13 cellular contexts compared by ENCODE assay signal in the genomic region with DNA sequence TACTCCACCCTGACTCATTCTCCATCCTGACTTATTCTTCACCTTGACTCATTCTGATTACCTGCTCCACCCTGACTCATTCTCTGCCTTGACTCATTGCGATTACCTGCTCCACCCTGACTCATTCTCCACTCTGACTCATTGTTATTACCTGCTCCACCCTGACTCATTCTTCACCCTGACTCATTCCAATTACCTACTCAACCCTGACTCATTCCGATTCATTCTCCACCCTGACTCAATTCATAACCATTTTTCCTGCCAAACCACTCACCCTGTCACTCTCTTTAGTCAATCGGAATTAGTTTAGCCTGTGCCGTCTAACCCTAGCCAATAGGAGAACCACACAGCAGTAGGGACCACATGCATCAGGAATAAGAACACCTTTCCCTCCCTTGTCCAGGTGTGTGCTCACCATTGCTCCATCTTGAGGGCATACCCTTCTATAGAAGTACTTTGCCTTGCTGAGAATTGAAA.
DNase-seq lines count a peak whose midpoint lies in the region; ATAC-seq, FAIRE-seq and TF ChIP-seq lines count a peak whose summit lies in the region.
"Had no signal": no experiment of that assay in that cellular context is flagged by ENCODE, and none has a peak within 500 bp of the region (broad histone marks: within the 10 kb centered on the region; RNA-seq: fewer than 3 reads in every experiment).

No MANE protein-coding gene starts in this region.

- TF ChIP-seq CTCF in A549 (IDR thresholded peaks at IDR 0.05) = no peak
- no peak for TF ChIP-seq CTCF in PC-3 (conservative IDR thresholded peaks at IDR 0.05; ENCODE audit: low read depth, low read length)
- no peak for TF ChIP-seq CTCF in fibroblast of mammary gland (conservative IDR thresholded peaks at IDR 0.05; ENCODE audit: control insufficient read depth, insufficient read depth, low read depth, low read length)
- no peak for TF ChIP-seq CTCF in GM23338 (conservative IDR thresholded peaks at IDR 0.05; ENCODE audit: low read depth in 2 of 2)

- peaks cover 7% of the 10 kb centered on the region; the same call in 2 of the 3 replicates for H3K4me1 Mint-ChIP-seq in GM23338

- H4K20me1 ChIP-seq in PC-3 (ENCODE audit: low read length) (no peaks in the 10 kb centered on the region), GM23338 (replicated peaks; ENCODE audit: insufficient read depth) (no peaks in the 10 kb centered on the region)

- CTCF ChIA-PET in A549 (lab: Yijun Ruan, JAX) = no interaction called here
- CTCF ChIA-PET in PC-3 (lab: Charles Lee) = no interaction called here

- POLR2A ChIA-PET in A549 (lab: Yijun Ruan, JAX) = no interaction called here
- POLR2A ChIA-PET in PC-3 (lab: Charles Lee; ENCODE audit: unreplicated experiment) = no interaction called here

- H3K27me3 Mint-ChIP-seq in GM23338 (ENCODE audit: insufficient read depth, low read depth, poor library complexity) = no peaks in the 10 kb centered on the region

- no peaks in the 10 kb centered on the region for H3K4me1 ChIP-seq in A549
- H3K4me1 ChIP-seq in PC-3 (ENCODE audit: insufficient read depth, low read length) = no peaks in the 10 kb centered on the region
- H3K4me1 ChIP-seq in GM23338 (ENCODE audit: insufficient read depth) = no peaks in the 10 kb centered on the region
- H3K4me1 ChIP-seq: tibial nerve had no signal

- H3F3A ChIP-seq in PC-3 (ENCODE audit: low read length, unreplicated experiment) = peaks cover 9% of the 10 kb centered on the region
- H3F3A ChIP-seq in GM23338 (replicated peaks; ENCODE audit: low read depth) = no peaks in the 10 kb centered on the region

- no peak overlapping the region for H3K4me2 ChIP-seq in A549
- H3K4me2 ChIP-seq in PC-3 (ENCODE audit: low read length) = no peak overlapping the region
- no peak overlapping the region for H3K4me2 ChIP-seq in GM23338

- H3K27ac Mint-ChIP-seq in GM23338 = no peak overlapping the region

- no peak for TF ChIP-seq POLR2A in A549 (IDR thresholded peaks at IDR 0.05; ENCODE audit: low read length)

- no peak overlapping the region for H3K4me3 Mint-ChIP-seq in GM23338

- FAIRE-seq in A549 (lab: Jason Lieb, UNC) = no peak
- FAIRE-seq: colon had no signal

- intact Hi-C loops in PC-3 (cut with micrococcal nuclease) = no loop called here

- TF ChIP-seq RAD21 in A549 (conservative IDR thresholded peaks at IDR 0.05 in 1 of 2, IDR thresholded peaks at IDR 0.05 in 1 of 2) = no peak

- peaks cover 5% of the 10 kb centered on the region; the same call in 1 of the 3 replicates for H3K36me3 Mint-ChIP-seq in GM23338 (ENCODE audit: low read depth)

- TF ChIP-seq EP300 in A549 (IDR thresholded peaks at IDR 0.05) = no peak

- H3K79me2 ChIP-seq in PC-3 (ENCODE audit: low read length) (no peaks in the 10 kb centered on the region), GM23338 (replicated peaks; ENCODE audit: insufficient read depth) (no peaks in the 10 kb centered on the region)

- BruUV-seq in PC-3 (replicated peaks; lab: Mats Ljungman, UMichigan) = no TSS peak

- H3K27ac ChIP-seq in A549 = no peak overlapping the region
- peak overlapping the region; percentile 63 for H3K27ac ChIP-seq in PC-3 (ENCODE audit: low read length)
- no peak overlapping the region for H3K27ac ChIP-seq in GM23338 (ENCODE audit: low read depth)
- H3K27ac ChIP-seq: SK-N-MC, tibial nerve had no signal

- 3% methylated on average over 4 of the region's 4 CpGs for WGBS in A549 (ENCODE audit: missing lambda C conversion rate)

- H3K4me3 ChIP-seq in A549 (no peak overlapping the region), PC-3 (ENCODE audit: low read length) (no peak overlapping the region), fibroblast of mammary gland (ENCODE audit: control insufficient read depth, low read depth, low read length) (no peak overlapping the region), GM23338 (no peak overlapping the region)
- H3K4me3 ChIP-seq: SK-N-MC, tibial nerve had no signal

- peak; percentile 83 to 98 for ATAC-seq in A549
- peak; percentile 57 for ATAC-seq in GM21360 (IDR thresholded peaks at IDR 0.05; ENCODE audit: unreplicated experiment)
- peak; percentile 95 for ATAC-seq in PC-3
- no peak for ATAC-seq in GM23338

- peaks cover 9% of the 10 kb centered on the region; the same call in 2 of the 3 replicates for H3K9me3 Mint-ChIP-seq in GM23338

- H3K36me3 ChIP-seq in PC-3 (ENCODE audit: low read depth, low read length) (no peaks in the 10 kb centered on the region), GM23338 (ENCODE audit: insufficient read depth) (no peaks in the 10 kb centered on the region)
- H3K36me3 ChIP-seq: tibial nerve had no signal

- H3K9ac ChIP-seq in PC-3 (ENCODE audit: low read length) = no peak overlapping the region

- H3K9me2 ChIP-seq in PC-3 (replicated peaks; ENCODE audit: low read length) (no peaks in the 10 kb centered on the region), GM23338 (ENCODE audit: insufficient read depth) (peaks cover 5% of the 10 kb centered on the region; the same call in 1 of the 2 replicates)

- 0 out of 3 replicates have a peak, but pooled peaks cover 9% of the 10 kb centered on the region for H3K9me3 ChIP-seq in A549
- peaks cover 10% of the 10 kb centered on the region for H3K9me3 ChIP-seq in PC-3 (ENCODE audit: low read length)
- H3K9me3 ChIP-seq: tibial nerve had no signal

- DNase-seq in A549 (ENCODE audit: low read depth in 1 of 2, low spot score in 1 of 2) (peak in 1 of 2 experiments; percentile 76), PC-3 (peak; percentile 80), fibroblast of mammary gland (ENCODE audit: low read depth) (peak; percentile 58), inferior parietal cortex (ENCODE audit: extremely low spot score) (no peak), GM23338 (ENCODE audit: low spot score) (no peak), OCI-M2 (lab: John Stamatoyannopoulos, UW; ENCODE audit: unreplicated experiment) (no peak), NCI-H2196 (lab: John Stamatoyannopoulos, UW; ENCODE audit: unreplicated experiment) (no peak)
- DNase-seq: C1 segment of cervical spinal cord, NCI-H2081 had no signal

- H3K27me3 ChIP-seq in PC-3 (ENCODE audit: low read length) (no peaks in the 10 kb centered on the region), GM23338 (ENCODE audit: insufficient read depth) (no peaks in the 10 kb centered on the region)
- H3K27me3 ChIP-seq: tibial nerve had no signal

- no peak overlapping the region for H2AFZ ChIP-seq in PC-3 (ENCODE audit: low read length)
- no peak overlapping the region for H2AFZ ChIP-seq in GM23338

TF ChIP-seq in A549, 52 proteins besides CTCF, POLR2A, EP300 and RAD21:
- TF ChIP-seq, protein P1, sequence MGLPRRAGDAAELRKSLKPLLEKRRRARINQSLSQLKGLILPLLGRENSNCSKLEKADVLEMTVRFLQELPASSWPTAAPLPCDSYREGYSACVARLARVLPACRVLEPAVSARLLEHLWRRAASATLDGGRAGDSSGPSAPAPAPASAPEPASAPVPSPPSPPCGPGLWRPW (IDR thresholded peaks at IDR 0.05) = 0 out of 2 replicates have a peak, but pooled peaks have one; percentile 8
- TF ChIP-seq JUN (IDR thresholded peaks at IDR 0.05) (peak; percentile 37 to 45; a peak in 2 of 5 replicates), ZC3H11A (IDR thresholded peaks at IDR 0.05) (no peak), JUNB (IDR thresholded peaks at IDR 0.05) (peak; percentile 97), RNF2 (IDR thresholded peaks at IDR 0.05; ENCODE audit: borderline replicate concordance, low read depth) (no peak), ZFP36 (IDR thresholded peaks at IDR 0.05; ENCODE audit: borderline replicate concordance, partially characterized antibody) (peak; percentile 57), FOSL2 (IDR thresholded peaks at IDR 0.05) (peak; percentile 97), FOSL2 (CRISPR knock-in tag; IDR thresholded peaks at IDR 0.05) (peak; percentile 90), GATA3 (IDR thresholded peaks at IDR 0.05; ENCODE audit: borderline replicate concordance) (peak; percentile 54; the same call in 1 of the 2 replicates)

TF ChIP-seq in GM23338, 12 proteins besides CTCF, POLR2A, EP300 and RAD21 (continues in another document):
- TF ChIP-seq REST (IDR thresholded peaks at IDR 0.05; ENCODE audit: unreplicated experiment) (no peak), EZH2phosphoT487 (IDR thresholded peaks at IDR 0.05; ENCODE audit: unreplicated experiment) (no peak)

Comparison
In these comparisons a context has a peak if more than half of its experiments do, and no peak if none do; other contexts are left out.
1. DNase-seq: peak in PC-3 (single experiment) and fibroblast of mammary gland (single experiment); none in inferior parietal cortex (single experiment), GM23338 (single experiment), OCI-M2 (single experiment) and NCI-H2196 (single experiment).